ENCODE assay signal across 14 cellular contexts in the genomic region with DNA sequence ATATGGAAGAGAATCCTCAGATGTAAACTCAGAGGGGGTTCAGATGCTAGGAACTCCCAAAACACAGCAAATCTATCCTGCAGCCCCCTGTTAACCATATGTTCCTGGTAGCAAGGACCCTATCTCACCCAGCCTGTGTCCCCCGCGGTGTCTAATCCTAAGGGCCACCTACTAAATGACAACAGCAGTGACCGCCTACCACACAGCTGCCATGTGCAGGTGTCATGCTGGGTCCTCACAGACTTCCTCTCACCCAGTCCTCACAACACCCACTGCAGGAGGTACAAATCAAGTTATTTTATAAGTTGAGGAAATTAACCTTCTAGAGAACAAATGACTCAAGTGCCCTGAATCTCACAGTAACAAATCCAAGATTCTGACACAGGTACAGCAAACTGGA.
A peak's percentile ranks its signal among the peaks of the same experiment; 100 is the strongest.
DNase-seq lines count a peak whose midpoint lies in the region; ATAC-seq and TF ChIP-seq lines count a peak whose summit lies in the region.
"Had no signal": no experiment of that assay in that cellular context is flagged by ENCODE, and none has a peak within 500 bp of the region (broad histone marks: within the 10 kb centered on the region; RNA-seq: fewer than 3 reads in every experiment).

No MANE protein-coding gene starts in this region.

- peak overlapping the region; percentile 43 for H3K4me3 Mint-ChIP-seq in memory B cell

- no peaks in the 10 kb centered on the region for H3K36me3 Mint-ChIP-seq in memory B cell

- H3K27me3 ChIP-seq in right atrium auricular region (no peaks in the 10 kb centered on the region), uterus (no peaks in the 10 kb centered on the region)
- H3K27me3 ChIP-seq: gastrocnemius medialis, neutrophil had no signal

- no peak for ATAC-seq in left ventricle myocardium superior
- no peak for ATAC-seq in memory B cell (ENCODE audit: low read depth)
- ATAC-seq: gastrocnemius medialis had no signal

- no peaks in the 10 kb centered on the region for H3K27me3 Mint-ChIP-seq in memory B cell

- H3K4me3 ChIP-seq in right atrium auricular region (no peak overlapping the region), uterus (no peak overlapping the region)
- H3K4me3 ChIP-seq: gastrocnemius medialis, smooth muscle cell had no signal

- H3K27ac ChIP-seq in right atrium auricular region (peak overlapping the region; percentile 77 to 94), angular gyrus (ENCODE audit: low read depth, low read length) (peak overlapping the region; percentile 93), uterus (peak overlapping the region; percentile 46 to 71)
- H3K27ac ChIP-seq: gastrocnemius medialis, neutrophil had no signal

- H3K27ac Mint-ChIP-seq in memory B cell = peak overlapping the region; percentile 86

- H3K4me1 ChIP-seq in right atrium auricular region (peaks cover 0 to 94% of the 10 kb centered on the region in 2 donors), uterus (peaks cover 7 to 14% of the 10 kb centered on the region in 2 donors)

- TF ChIP-seq POLR2A in uterus (IDR thresholded peaks at IDR 0.05) = no peak

- DNase-seq in right atrium auricular region (ENCODE audit: low spot score) (no peak), left ventricle myocardium superior (no peak), memory B cell (ENCODE audit: low spot score in 2 of 2) (no peak), uterus (no peak), 8988T (no peak), cerebellar nuclear complex (lab: John Stamatoyannopoulos, UW) (no peak)
- DNase-seq in activated CD4-positive, alpha-beta T cell treated with anti-CD3 and anti-CD28 coated beads, Interleukin-2, amount 50 U/mL, for 1 hour = no peak
- DNase-seq: gastrocnemius medialis, H9, NCI-H1048, T1000 had no signal

- TF ChIP-seq CTCF in right atrium auricular region (IDR thresholded peaks at IDR 0.05) (no peak), uterus (IDR thresholded peaks at IDR 0.05) (no peak)

- H3K9me3 Mint-ChIP-seq in memory B cell = no peaks in the 10 kb centered on the region
- H3K9me3 Mint-ChIP-seq: H9 had no signal

- peaks cover 65% of the 10 kb centered on the region for H3K4me1 Mint-ChIP-seq in memory B cell

- H3K9me3 ChIP-seq in right atrium auricular region (no peaks in the 10 kb centered on the region), uterus (no peaks in the 10 kb centered on the region)
- H3K9me3 ChIP-seq: gastrocnemius medialis, neutrophil had no signal

- intact Hi-C loops in left ventricle myocardium superior (cut with micrococcal nuclease) (no loop called here), uterus (cut with DNase I; ENCODE audit: low total_unique reads) (no loop called here)

- H3K36me3 ChIP-seq in right atrium auricular region (no peaks in the 10 kb centered on the region), uterus (no peaks in the 10 kb centered on the region)
- H3K36me3 ChIP-seq: gastrocnemius medialis, neutrophil had no signal
